ENCODE assay signal across 8 cellular contexts in genomic region chr6:43009124-43009523, GRCh38. TPM values are rescaled to one million over a fixed set of nuclear protein-coding genes. Genes with fewer than 3 reads are reported as not detected.
DNase-seq lines count a peak whose midpoint lies in the region; ATAC-seq and TF ChIP-seq lines count a peak whose summit lies in the region.

No MANE protein-coding gene starts in this region.

- peaks cover 22% of the 10 kb centered on the region for H3K36me3 ChIP-seq in CD8-positive, alpha-beta T cell (ENCODE audit: insufficient read depth, low read length)
- H3K36me3 ChIP-seq in psoas muscle (ENCODE audit: insufficient read depth in 1 of 2, low read depth in 1 of 2) (peaks cover 6 to 70% of the 10 kb centered on the region in 2 donors), gastroesophageal sphincter (peaks cover 0 to 68% of the 10 kb centered on the region in 2 donors)

- peaks cover 14% of the 10 kb centered on the region for H3K4me1 ChIP-seq in CD8-positive, alpha-beta T cell (ENCODE audit: insufficient read depth, low read length)
- peaks cover 8% of the 10 kb centered on the region for H3K4me1 ChIP-seq in psoas muscle
- peaks cover 0 to 21% (median 7%) of the 10 kb centered on the region in 3 donors for H3K4me1 ChIP-seq in gastroesophageal sphincter

- no peak overlapping the region for H3K27ac ChIP-seq in CD8-positive, alpha-beta T cell (ENCODE audit: low read depth, low read length)
- H3K27ac ChIP-seq in dorsolateral prefrontal cortex (peak overlapping the region in 10 of 59 donors; percentile 2 to 50 (median 20)), psoas muscle (no peak overlapping the region), gastroesophageal sphincter (no peak overlapping the region)

- no peaks in the 10 kb centered on the region for H3K9me3 Mint-ChIP-seq in CD8-positive, alpha-beta T cell

- DNase-seq in CD8-positive, alpha-beta T cell, result peak in 3 of 7 experiments; percentile 33 to 62 (median 39)
- DNase-seq in HEK293T (ENCODE audit: extremely low spot score), result peak; percentile 46
- DNase-seq in T1000 (lab: John Stamatoyannopoulos, UW), result peak; percentile 27
- peak in 6 of 10 donors; percentile 14 to 64 (median 53) for DNase-seq in dorsolateral prefrontal cortex
- DNase-seq in psoas muscle, result peak; percentile 31 to 68
- DNase-seq in NCI-H187 (lab: John Stamatoyannopoulos, UW), result no peak

- no peaks in the 10 kb centered on the region for H3K27me3 ChIP-seq in CD8-positive, alpha-beta T cell (ENCODE audit: insufficient read depth, low read length)
- H3K27me3 ChIP-seq in dorsolateral prefrontal cortex (no peaks in the 10 kb centered on the region), psoas muscle (ENCODE audit: insufficient read depth in 3 of 3, low read length in 2 of 3) (no peaks in the 10 kb centered on the region), gastroesophageal sphincter (no peaks in the 10 kb centered on the region)

- H3K9me3 ChIP-seq in CD8-positive, alpha-beta T cell (ENCODE audit: low read length), result no peaks in the 10 kb centered on the region
- H3K9me3 ChIP-seq in psoas muscle, result no peaks in the 10 kb centered on the region
- H3K9me3 ChIP-seq in gastroesophageal sphincter, result no peaks in the 10 kb centered on the region

- H3K4me1 Mint-ChIP-seq in CD8-positive, alpha-beta T cell (ENCODE audit: low read depth), result peaks cover 30% of the 10 kb centered on the region

- no peak overlapping the region for H3K4me3 ChIP-seq in CD8-positive, alpha-beta T cell (ENCODE audit: low read depth, low read length)
- no peak overlapping the region for H3K4me3 ChIP-seq in dorsolateral prefrontal cortex
- no peak overlapping the region for H3K4me3 ChIP-seq in psoas muscle
- no peak overlapping the region for H3K4me3 ChIP-seq in gastroesophageal sphincter

- TF ChIP-seq EP300 in gastroesophageal sphincter (IDR thresholded peaks at IDR 0.05), result no peak

- intact Hi-C loops in CD8-positive, alpha-beta T cell (cut with DNase I, micrococcal nuclease), result loop anchor here in 1 of 2 experiments (1.0 kb wide), 1 partner anchor 134 kb away; no protein-coding TSS in a partner anchor
- intact Hi-C loops in dorsolateral prefrontal cortex (cut with DNase I), result loop anchor here in 1 of 2 donors (5.0 kb wide), 1 partner anchor 133 kb away; no protein-coding TSS in a partner anchor
- intact Hi-C loops in psoas muscle (cut with DNase I), result loop anchor here (1.0 to 2.0 kb wide), 3 partner anchors 20 to 134 kb away; no protein-coding TSS in a partner anchor

- H3K36me3 Mint-ChIP-seq in CD8-positive, alpha-beta T cell, result peaks cover 76% of the 10 kb centered on the region

- 60 to 67% (median 61%) methylated on average over 6 of the region's 6 CpGs for WGBS in psoas muscle, 3 donors
- no CpG with 5 or more reads among the region's 6 CpGs for WGBS in gastroesophageal sphincter (ENCODE audit: low coverage in 1 of 2), 2 donors

- peak; percentile 17 for TF ChIP-seq CTCF in CD8-positive, alpha-beta T cell (IDR thresholded peaks at IDR 0.05)
- TF ChIP-seq CTCF in dorsolateral prefrontal cortex (IDR thresholded peaks at IDR 0.05 in 54 of 56, conservative IDR thresholded peaks at IDR 0.05 in 2 of 56; ENCODE audit: low read depth in 1 of 56, partially characterized antibody in 56 of 56) (peak in 47 of 56 donors; percentile 13 to 60 (median 34)), psoas muscle (IDR thresholded peaks at IDR 0.05) (peak; percentile 47), gastroesophageal sphincter (IDR thresholded peaks at IDR 0.05) (peak in 2 of 4 experiments; percentile 40 to 44)

- POLR2A ChIA-PET in CD8-positive, alpha-beta T cell (lab: Charles Lee), result interaction anchor here (1.1 kb wide), 1 partner anchor 80 kb away, joined by 3 read pairs; the partner anchor contains the start of gene CNPY3
- POLR2A ChIA-PET in HEK293T (lab: Yijun Ruan, JAX), result interaction anchor here (2.4 to 7.4 kb wide), 3 partner anchors 12 to 30 kb away, joined by 6 to 78 read pairs (median 13); partner anchors contain the start of genes PEX6, PPP2R5D and RRP36

- no peak overlapping the region for H3K4me3 Mint-ChIP-seq in CD8-positive, alpha-beta T cell

- no peak for TF ChIP-seq POLR2A in gastroesophageal sphincter (IDR thresholded peaks at IDR 0.05)

- no peak overlapping the region for H3K27ac Mint-ChIP-seq in CD8-positive, alpha-beta T cell

- no peaks in the 10 kb centered on the region for H3K27me3 Mint-ChIP-seq in CD8-positive, alpha-beta T cell (ENCODE audit: low read depth)

- ATAC-seq in CD8-positive, alpha-beta T cell, result no peak
- ATAC-seq in psoas muscle, result peak in 2 of 4 donors; percentile 38 to 41
- ATAC-seq in gastroesophageal sphincter, result no peak
- no peak for ATAC-seq in GM21360 (IDR thresholded peaks at IDR 0.05; ENCODE audit: unreplicated experiment)

- CTCF ChIA-PET in CD8-positive, alpha-beta T cell (lab: Charles Lee), result interaction anchor here (1.4 to 1.9 kb wide), 2 partner anchors 134 to 137 kb away, joined by 4 to 11 read pairs; no protein-coding TSS in a partner anchor
- CTCF ChIA-PET in HEK293T (lab: Yijun Ruan, JAX), result interaction anchor here (0.9 kb wide), 1 partner anchor 135 kb away, joined by 3 read pairs; no protein-coding TSS in a partner anchor

TF ChIP-seq in HEK293T, 16 proteins besides CTCF, POLR2A, EP300 and RAD21:
- TF ChIP-seq SP1 (IDR thresholded peaks at IDR 0.05) (no peak), TARDBP (IDR thresholded peaks at IDR 0.05) (no peak), FOXA1 (IDR thresholded peaks at IDR 0.05) (no peak), NFRKB (IDR thresholded peaks at IDR 0.05) (no peak), PKNOX1 (IDR thresholded peaks at IDR 0.05) (no peak), ARNT (IDR thresholded peaks at IDR 0.05) (no peak), ZNF384 (IDR thresholded peaks at IDR 0.05) (no peak), FOXK2 (IDR thresholded peaks at IDR 0.05) (no peak), SUZ12 (IDR thresholded peaks at IDR 0.05) (no peak), L3MBTL2 (conservative IDR thresholded peaks at IDR 0.05) (no peak), HDGF (IDR thresholded peaks at IDR 0.05; ENCODE audit: borderline replicate concordance) (no peak), BHLHE40 (IDR thresholded peaks at IDR 0.05; ENCODE audit: borderline replicate concordance) (no peak), LEF1 (IDR thresholded peaks at IDR 0.05; ENCODE audit: borderline replicate concordance) (no peak), ELF4 (IDR thresholded peaks at IDR 0.05) (no peak)

RNA-seq across cellular contexts. Expression of gene MEA1, which starts 4.6 kb away (rescaled TPM):
- 10 to 100 TPM; 14.5 to 15.3 TPM for total RNA-seq in CD8-positive, alpha-beta T cell
- total RNA-seq in dorsolateral prefrontal cortex (10 to 100 TPM; 35.0 to 82.2 (median 58.5) TPM), psoas muscle (10 to 100 TPM; 20.3 to 27.5 (median 26.9) TPM), gastroesophageal sphincter (10 to 100 TPM; 56.0 to 62.1 (median 58.3) TPM)
- 10 to 100 TPM; 42.5 to 95.2 (median 48.6) TPM for polyA plus RNA-seq in psoas muscle

RNA-seq across cellular contexts. Expression of gene KLHDC3, which starts 4.9 kb away (rescaled TPM):
- 10 to 100 TPM; 20.9 to 21.7 TPM for total RNA-seq in CD8-positive, alpha-beta T cell
- total RNA-seq in dorsolateral prefrontal cortex (100 to 1,000 TPM in 119 of 120 experiments, 10 to 100 TPM in 1; 89.7 to 318 (median 224) TPM), psoas muscle (100 to 1,000 TPM in 2 of 4 donors, 10 to 100 TPM in 2; 75.2 to 115 (median 99.1) TPM), gastroesophageal sphincter (100 to 1,000 TPM in 3 of 4 donors, 10 to 100 TPM in 1; 96.9 to 145 (median 129) TPM)
- 100 to 1,000 TPM in 1 of 3 donors, 10 to 100 TPM in 2; 61.7 to 198 (median 97.1) TPM for polyA plus RNA-seq in psoas muscle

RNA-seq across cellular contexts. Expression of gene RRP36, which starts 12.3 kb away (rescaled TPM):
- 10 to 100 TPM; 20.1 to 20.2 TPM for total RNA-seq in CD8-positive, alpha-beta T cell
- total RNA-seq in dorsolateral prefrontal cortex (10 to 100 TPM; 17.1 to 44.4 (median 35.3) TPM), psoas muscle (10 to 100 TPM; 31.0 to 47.3 (median 37.5) TPM), gastroesophageal sphincter (10 to 100 TPM; 52.8 to 62.5 (median 59.8) TPM)
- 10 to 100 TPM; 39.7 to 70.5 (median 68.2) TPM for polyA plus RNA-seq in psoas muscle

RNA-seq across cellular contexts. Expression of gene PPP2R5D, which starts 24.8 kb away (rescaled TPM):
- 10 to 100 TPM; 14.1 to 19.5 TPM for total RNA-seq in CD8-positive, alpha-beta T cell
- 10 to 100 TPM; 37.6 to 92.6 (median 66.9) TPM for total RNA-seq in dorsolateral prefrontal cortex
- total RNA-seq in psoas muscle, result 10 to 100 TPM; 25.9 to 36.4 (median 31.0) TPM
- polyA plus RNA-seq in psoas muscle, result 10 to 100 TPM; 25.6 to 46.7 (median 27.1) TPM
- 10 to 100 TPM; 30.0 to 45.1 (median 36.3) TPM for total RNA-seq in gastroesophageal sphincter

RNA-seq across cellular contexts. Expression of gene PEX6, which starts 30.1 kb away (rescaled TPM):
- total RNA-seq in CD8-positive, alpha-beta T cell, result 1 to 10 TPM; 6.7 to 6.8 TPM
- total RNA-seq in dorsolateral prefrontal cortex, result 10 to 100 TPM; 14.5 to 47.7 (median 28.6) TPM
- 10 to 100 TPM; 15.4 to 37.4 (median 25.8) TPM for total RNA-seq in psoas muscle
- polyA plus RNA-seq in psoas muscle, result 10 to 100 TPM; 12.0 to 37.8 (median 16.5) TPM
- 10 to 100 TPM in 3 of 4 donors, 1 to 10 TPM in 1; 9.8 to 23.5 (median 21.2) TPM for total RNA-seq in gastroesophageal sphincter

Comparison
In these comparisons a context has a peak if more than half of its experiments do, and no peak if none do; other contexts are left out.
1. DNase-seq: peak in HEK293T (single experiment), T1000 (single experiment), dorsolateral prefrontal cortex (6 of 10) and psoas muscle (2 of 2); none in NCI-H187 (0 of 2).